In genomic region chr21:33643658-33644311, GRCh38 we compare ENCODE assay signal across 8 cellular contexts. TPM values are rescaled to one million over a fixed set of nuclear protein-coding genes. Genes with fewer than 3 reads are reported as not detected.
DNase-seq lines count a peak whose midpoint lies in the region; ATAC-seq, FAIRE-seq and TF ChIP-seq lines count a peak whose summit lies in the region.

No MANE protein-coding gene starts in this region.

- intact Hi-C loops in esophagus muscularis mucosa (cut with DNase I) (loop anchor here (5.0 to 10.0 kb wide), 2 partner anchors 181 to 259 kb away; no protein-coding TSS in a partner anchor), pancreas (cut with DNase I) (no loop called here)

- H3K4me1 ChIP-seq in esophagus muscularis mucosa (peaks cover 18 to 45% (median 34%) of the 10 kb centered on the region in 4 donors), pancreas (peaks cover 0 to 5% (median 5%) of the 10 kb centered on the region in 3 donors)

- 10% methylated on average over 7 of the region's 7 CpGs for WGBS in esophagus muscularis mucosa
- 13 to 17% methylated on average over 7 of the region's 7 CpGs for WGBS in pancreas, 2 donors

- peak overlapping the region; percentile 87 to 99 (median 95) for H3K4me3 ChIP-seq in esophagus muscularis mucosa
- H3K4me3 ChIP-seq in pancreas = peak overlapping the region; percentile 84 to 90 (median 88)

- in situ Hi-C loops in SK-MEL-5 (cut with HindIII; ENCODE audit: low pct_unique_long_range_greater_than_20kb, low sequenced_read_pairs) = no loop called here

- H3K27ac ChIP-seq in esophagus muscularis mucosa (replicated peaks in 1 of 4) = peak overlapping the region; percentile 88 to 96 (median 92)
- peak overlapping the region in 2 of 4 donors; percentile 56 to 63 for H3K27ac ChIP-seq in pancreas

- no peak for FAIRE-seq in pancreas (lab: Jason Lieb, UNC)

- no peak for TF ChIP-seq POLR2A in esophagus muscularis mucosa (IDR thresholded peaks at IDR 0.05; ENCODE audit: low read depth)

- TF ChIP-seq CTCF in esophagus muscularis mucosa (IDR thresholded peaks at IDR 0.05) = no peak
- TF ChIP-seq CTCF in pancreas (IDR thresholded peaks at IDR 0.05) = no peak

- DNase-seq in SHP77 treated with DMSO at 0.1 percent for 48 hours (lab: John Stamatoyannopoulos, UW) (peak; percentile 40), SHP77 (lab: John Stamatoyannopoulos, UW) (no peak), SK-MEL-5 (ENCODE audit: low read depth, low spot score) (peak; percentile 25), esophagus muscularis mucosa (ENCODE audit: extremely low spot score) (no peak), pancreas (no peak)
- no peak for DNase-seq in activated CD8-positive, alpha-beta memory T cell treated with anti-CD3 and anti-CD28 coated beads, Interleukin-2, amount 50 U/mL, for 48 hours

- no peaks in the 10 kb centered on the region for H3K9me3 ChIP-seq in esophagus muscularis mucosa
- no peaks in the 10 kb centered on the region for H3K9me3 ChIP-seq in pancreas

- no peak for ATAC-seq in pancreas
- ATAC-seq in HG02571 (IDR thresholded peaks at IDR 0.05; ENCODE audit: unreplicated experiment) = no peak
- no peak for ATAC-seq in GM18873 (IDR thresholded peaks at IDR 0.05; ENCODE audit: low FRiP score, unreplicated experiment)

- H3K27me3 ChIP-seq in esophagus muscularis mucosa (no peaks in the 10 kb centered on the region), pancreas (no peaks in the 10 kb centered on the region)

- H3K36me3 ChIP-seq in esophagus muscularis mucosa (no peaks in the 10 kb centered on the region), pancreas (no peaks in the 10 kb centered on the region)

- TF ChIP-seq EP300 in esophagus muscularis mucosa (IDR thresholded peaks at IDR 0.05) = no peak

RNA-seq across cellular contexts. Expression of gene ITSN1, which starts 1.5 kb away (rescaled TPM):
- 10.9 and 13.4 TPM in 2 replicates for total RNA-seq in SK-MEL-5 (2014; rRNA removed; shearing (Covaris generic))
- polyA plus RNA-seq in SK-MEL-5 (2015; cell fraction: cytosol; rRNA removed) = 11.3 and 27.8 TPM in 2 replicates
- polyA plus RNA-seq in SK-MEL-5 (2015; cell fraction: nucleus; rRNA removed) = 19.1 and 26.5 TPM in 2 replicates
- 10 to 100 TPM; 31.1 to 42.5 (median 35.9) TPM for total RNA-seq in esophagus muscularis mucosa
- 10 to 100 TPM in 2 of 6 donors, 1 to 10 TPM in 4; 3.5 to 19.4 (median 7.5) TPM for total RNA-seq in pancreas
- polyA plus RNA-seq in pancreas = 1 to 10 TPM; 4.1 to 6.5 TPM

RNA-seq across cellular contexts. Expression of gene CRYZL1, which starts 2.2 kb away (rescaled TPM):
- 7.7 and 15.2 TPM in 2 replicates for total RNA-seq in SK-MEL-5 (2014; rRNA removed; shearing (Covaris generic))
- polyA plus RNA-seq in SK-MEL-5 (2015; cell fraction: cytosol; rRNA removed) = 13.0 and 21.8 TPM in 2 replicates
- 39.6 and 68.8 TPM in 2 replicates for polyA plus RNA-seq in SK-MEL-5 (2015; cell fraction: nucleus; rRNA removed)
- total RNA-seq in esophagus muscularis mucosa = 10 to 100 TPM; 26.8 to 40.3 (median 32.4) TPM
- 10 to 100 TPM in 5 of 6 donors, 1 to 10 TPM in 1; 8.5 to 18.0 (median 13.9) TPM for total RNA-seq in pancreas
- 10 to 100 TPM; 12.2 to 23.0 TPM for polyA plus RNA-seq in pancreas

RNA-seq across cellular contexts. Expression of gene DONSON, which starts 55.3 kb away (rescaled TPM):
- 16.9 and 17.8 TPM in 2 replicates for total RNA-seq in SK-MEL-5 (2014; rRNA removed; shearing (Covaris generic))
- 25.5 and 29.9 TPM in 2 replicates for polyA plus RNA-seq in SK-MEL-5 (2015; cell fraction: cytosol; rRNA removed)
- 43.9 and 50.4 TPM in 2 replicates for polyA plus RNA-seq in SK-MEL-5 (2015; cell fraction: nucleus; rRNA removed)
- 10 to 100 TPM in 1 of 4 donors, 1 to 10 TPM in 3; 3.5 to 11.2 (median 5.2) TPM for total RNA-seq in esophagus muscularis mucosa
- 1 to 10 TPM; 2.4 to 5.3 (median 3.0) TPM for total RNA-seq in pancreas
- 10 to 100 TPM in 1 of 2 donors, 1 to 10 TPM in 1; 6.7 to 11.1 TPM for polyA plus RNA-seq in pancreas

Comparison
In these comparisons a context has a peak if more than half of its experiments do, and no peak if none do; other contexts are left out.
1. DNase-seq: peak in SHP77 treated with DMSO at 0.1 percent for 48 hours (single experiment) and SK-MEL-5 (single experiment); none in SHP77 (0 of 2), esophagus muscularis mucosa (single experiment), pancreas (0 of 6) and activated CD8-positive, alpha-beta memory T cell treated with anti-CD3 and anti-CD28 coated beads, Interleukin-2, amount 50 U/mL, for 48 hours (single experiment).